ENCODE assay signal across 8 cellular contexts in the genomic region with DNA sequence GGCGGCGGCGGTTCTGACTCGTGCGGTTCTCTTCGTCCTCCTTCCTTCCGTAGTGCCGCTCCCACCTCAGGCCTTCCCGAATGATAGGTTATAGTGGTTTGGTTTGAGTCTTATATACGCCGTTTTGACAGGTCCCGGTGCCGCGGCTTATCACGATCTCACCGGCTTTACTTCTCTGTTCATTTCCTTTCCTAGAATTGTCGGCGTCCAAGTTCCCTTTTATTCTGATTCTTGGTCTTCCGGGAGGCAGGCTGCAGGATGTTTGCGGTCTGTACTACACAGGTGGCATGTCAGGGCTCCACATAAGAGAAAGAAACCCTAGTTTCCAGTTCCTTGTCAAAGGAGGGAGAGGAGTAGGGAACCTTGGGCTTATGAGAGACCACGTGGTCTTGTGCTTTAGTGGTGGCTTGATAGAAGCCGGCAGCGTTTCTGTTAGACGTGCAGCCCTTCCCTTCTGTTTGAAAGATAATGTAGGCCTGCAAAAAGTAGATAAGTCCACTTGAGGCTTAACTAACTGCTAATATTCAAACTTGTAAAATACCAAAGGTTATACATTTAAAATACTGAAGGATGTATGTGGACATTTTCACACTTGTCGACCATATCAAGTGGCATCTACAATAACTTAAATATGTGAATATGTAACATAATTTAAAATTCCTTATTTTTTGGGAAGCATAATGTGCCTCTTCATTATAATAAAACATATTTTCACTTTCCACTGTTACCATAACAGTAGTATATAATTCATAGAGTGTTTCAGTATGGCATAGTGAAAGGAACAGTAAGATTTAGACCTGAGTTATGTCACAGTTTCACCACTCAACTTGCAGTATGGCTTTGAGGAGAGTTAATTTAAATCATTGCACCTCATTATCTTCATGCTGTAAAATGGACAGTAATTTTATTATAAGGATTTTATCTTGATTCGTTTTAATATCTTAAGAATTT. TPM values are rescaled to one million over a fixed set of nuclear protein-coding genes. Genes with fewer than 3 reads are reported as not detected.
DNase-seq lines count a peak whose midpoint lies in the region; ATAC-seq, FAIRE-seq and TF ChIP-seq lines count a peak whose summit lies in the region.

No MANE protein-coding gene starts in this region.

- H3K9me3 Mint-ChIP-seq in CD8-positive, alpha-beta T cell = no peaks in the 10 kb centered on the region
- H3K9me3 Mint-ChIP-seq in activated naive CD4-positive, alpha-beta T cell treated with anti-CD3 and anti-CD28 coated beads, Interleukin-2, amount 50 U/mL, for 72 hours = no peaks in the 10 kb centered on the region

- H3K27ac ChIP-seq in CD8-positive, alpha-beta T cell (ENCODE audit: low read depth, low read length) = peak overlapping the region; percentile 92
- H3K27ac ChIP-seq in pancreas (peak overlapping the region; percentile 71 to 94 (median 86)), aorta (ENCODE audit: low read depth in 1 of 2, low read length in 2 of 2) (peak overlapping the region in 1 of 2 donors; percentile 14)

- ATAC-seq in CD8-positive, alpha-beta T cell = peak; percentile 11
- ATAC-seq in GM19438 (IDR thresholded peaks at IDR 0.05; ENCODE audit: low read depth, unreplicated experiment) (peak; percentile 59), HG03520 (IDR thresholded peaks at IDR 0.05; ENCODE audit: unreplicated experiment) (peak; percentile 38), Right ventricle myocardium inferior (peak; percentile 17), pancreas (peak; percentile 16 to 58 (median 40)), aorta (ENCODE audit: low FRiP score) (peak; percentile 49)
- ATAC-seq in activated naive CD4-positive, alpha-beta T cell treated with anti-CD3 and anti-CD28 coated beads, Interleukin-2, amount 50 U/mL, for 72 hours = peak; percentile 50 to 59

- no peak for TF ChIP-seq CTCF in CD8-positive, alpha-beta T cell (IDR thresholded peaks at IDR 0.05)
- TF ChIP-seq CTCF in pancreas (IDR thresholded peaks at IDR 0.05) = no peak

- CTCF ChIA-PET in CD8-positive, alpha-beta T cell (lab: Charles Lee) = interaction anchor here (1.0 kb wide), 1 partner anchor 17 kb away, joined by 3 read pairs; no protein-coding TSS in a partner anchor

- peaks cover 26% of the 10 kb centered on the region for H3K36me3 Mint-ChIP-seq in CD8-positive, alpha-beta T cell
- peaks cover 28 to 30% of the 10 kb centered on the region in 2 donors for H3K36me3 Mint-ChIP-seq in activated naive CD4-positive, alpha-beta T cell treated with anti-CD3 and anti-CD28 coated beads, Interleukin-2, amount 50 U/mL, for 72 hours

- H3K27ac Mint-ChIP-seq in CD8-positive, alpha-beta T cell = peak overlapping the region; percentile 99
- H3K27ac Mint-ChIP-seq in activated naive CD4-positive, alpha-beta T cell treated with anti-CD3 and anti-CD28 coated beads, Interleukin-2, amount 50 U/mL, for 72 hours = peak overlapping the region; percentile 96 to 100

- peak; percentile 10 to 67 (median 51) for DNase-seq in CD8-positive, alpha-beta T cell
- DNase-seq in RKO (ENCODE audit: low spot score) = peak; percentile 76
- peak; percentile 51 to 75 for DNase-seq in activated naive CD4-positive, alpha-beta T cell treated with anti-CD3 and anti-CD28 coated beads, Interleukin-2, amount 50 U/mL, for 72 hours (ENCODE audit: low spot score in 2 of 2)
- peak; percentile 70 for DNase-seq in Right ventricle myocardium inferior (ENCODE audit: missing footprints)
- peak in 2 of 6 donors; percentile 6 to 38 for DNase-seq in pancreas
- peak in 1 of 2 donors; percentile 48 for DNase-seq in aorta

- POLR2A ChIA-PET in CD8-positive, alpha-beta T cell (lab: Charles Lee) = interaction anchor here (1.7 kb wide), 1 partner anchor 17 kb away, joined by 7 read pairs; no protein-coding TSS in a partner anchor

- peak overlapping the region; percentile 95 for H3K4me3 Mint-ChIP-seq in CD8-positive, alpha-beta T cell

- peaks cover 65% of the 10 kb centered on the region for H3K4me1 ChIP-seq in CD8-positive, alpha-beta T cell (ENCODE audit: insufficient read depth, low read length)
- H3K4me1 ChIP-seq in pancreas (peaks cover 18 to 36% (median 19%) of the 10 kb centered on the region in 3 donors), aorta (ENCODE audit: control insufficient read depth in 1 of 2, insufficient read depth in 2 of 2, low read length in 2 of 2) (peaks cover 0 to 2% of the 10 kb centered on the region in 2 donors)

- H3K9me3 ChIP-seq in CD8-positive, alpha-beta T cell (ENCODE audit: low read length) = no peaks in the 10 kb centered on the region
- H3K9me3 ChIP-seq in pancreas (no peaks in the 10 kb centered on the region), aorta (ENCODE audit: control insufficient read depth, low read length) (no peaks in the 10 kb centered on the region)

- H3K4me3 ChIP-seq in CD8-positive, alpha-beta T cell (ENCODE audit: low read depth, low read length) = peak overlapping the region; percentile 78
- peak overlapping the region; percentile 75 to 81 (median 78) for H3K4me3 ChIP-seq in pancreas
- peak overlapping the region; percentile 63 to 92 for H3K4me3 ChIP-seq in aorta (ENCODE audit: low read length in 2 of 2)

- H3K36me3 ChIP-seq in CD8-positive, alpha-beta T cell (ENCODE audit: insufficient read depth, low read length) = no peaks in the 10 kb centered on the region
- H3K36me3 ChIP-seq in pancreas (no peaks in the 10 kb centered on the region), aorta (ENCODE audit: control insufficient read depth in 1 of 2, insufficient read depth in 2 of 2, low read length in 1 of 2) (no peaks in the 10 kb centered on the region)

- intact Hi-C loops in CD8-positive, alpha-beta T cell (cut with DNase I, micrococcal nuclease) = loop anchor here (1.0 to 5.0 kb wide), 10 partner anchors 36 to 1518 kb away; partner anchors contain the start of genes MON2 (in 2 of the 2) and RXYLT1 (in 1 of the 2)
- intact Hi-C loops in Right ventricle myocardium inferior (cut with DNase I) (loop anchor here (5.0 kb wide), 2 partner anchors 56 to 111 kb away; no protein-coding TSS in a partner anchor), pancreas (cut with DNase I) (no loop called here), aorta (cut with DNase I) (loop anchor here (5.0 to 10.0 kb wide), 3 partner anchors 101 to 174 kb away; no protein-coding TSS in a partner anchor)

- no peaks in the 10 kb centered on the region for H3K27me3 Mint-ChIP-seq in CD8-positive, alpha-beta T cell (ENCODE audit: low read depth)

- no peak for FAIRE-seq in pancreas (lab: Jason Lieb, UNC)

- H3K27me3 ChIP-seq in CD8-positive, alpha-beta T cell (ENCODE audit: insufficient read depth, low read length) = no peaks in the 10 kb centered on the region
- H3K27me3 ChIP-seq in pancreas = no peaks in the 10 kb centered on the region
- no peaks in the 10 kb centered on the region for H3K27me3 ChIP-seq in aorta (ENCODE audit: control insufficient read depth in 1 of 2, insufficient read depth in 2 of 2, low read length in 1 of 2)

- peaks cover 70% of the 10 kb centered on the region for H3K4me1 Mint-ChIP-seq in CD8-positive, alpha-beta T cell (ENCODE audit: low read depth)

- WGBS in pancreas, 2 donors = 1% methylated on average over 26 of the region's 26 CpGs
- 2 to 3% methylated on average over 26 of the region's 26 CpGs for WGBS in aorta, 2 donors

RNA-seq across cellular contexts. Expression of gene USP15, which starts 0.8 kb away (rescaled TPM):
- total RNA-seq in CD8-positive, alpha-beta T cell = 100 to 1,000 TPM; 213 to 224 TPM
- 100 to 1,000 TPM; 114 to 122 TPM for total RNA-seq in activated naive CD4-positive, alpha-beta T cell treated with anti-CD3 and anti-CD28 coated beads, Interleukin-2, amount 50 U/mL, for 72 hours
- total RNA-seq in Right ventricle myocardium inferior (50.7 TPM), pancreas (10 to 100 TPM; 16.7 to 31.6 (median 24.7) TPM), aorta (100 to 1,000 TPM in 1 of 2 donors, 10 to 100 TPM in 1; 97.9 to 102 TPM)
- polyA plus RNA-seq in pancreas (10 to 100 TPM; 42.3 to 43.0 TPM), aorta (10 to 100 TPM; 16.3 to 34.4 TPM)

Comparison
In these comparisons a context has a peak if more than half of its experiments do, and no peak if none do; other contexts are left out.
1. intact Hi-C loops: an anchor here in CD8-positive, alpha-beta T cell (1.0 to 5.0 kb wide), Right ventricle myocardium inferior (5.0 kb wide) and aorta (5.0 to 10.0 kb wide); none called in pancreas.